In the genomic region with DNA sequence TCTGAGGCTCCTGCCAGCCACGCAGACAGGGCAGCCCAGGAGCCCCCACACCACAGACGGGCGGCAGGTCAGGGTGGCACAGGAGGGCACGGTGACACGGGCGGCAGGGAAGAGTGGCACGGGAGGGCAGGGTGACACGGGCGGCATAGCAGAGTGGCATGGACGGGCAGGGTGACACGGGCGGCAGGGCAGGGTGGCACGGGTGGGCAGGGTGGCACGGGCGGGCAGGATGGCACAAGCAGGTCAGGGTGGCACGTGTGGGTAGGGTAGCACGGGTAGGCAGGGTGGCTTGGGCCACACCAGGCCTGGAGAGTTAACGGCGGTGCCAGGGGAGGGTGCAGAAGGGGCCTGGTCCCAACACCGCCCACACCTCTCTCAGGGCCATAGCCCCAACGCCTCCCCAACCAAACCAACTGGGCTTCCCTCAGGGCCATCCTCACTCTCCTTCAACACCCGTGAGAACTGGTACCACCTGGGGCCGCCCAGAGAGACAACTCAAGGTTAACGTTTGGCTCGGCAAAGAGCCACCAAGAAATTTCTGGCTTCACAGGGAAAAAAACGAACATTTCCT, we compare ENCODE assay signal across 9 cellular contexts. TPM values are rescaled to one million over a fixed set of nuclear protein-coding genes. Genes with fewer than 3 reads are reported as not detected.
DNase-seq lines count a peak whose midpoint lies in the region; ATAC-seq, FAIRE-seq and TF ChIP-seq lines count a peak whose summit lies in the region.
"Had no signal": no experiment of that assay in that cellular context is flagged by ENCODE, and none has a peak within 500 bp of the region (broad histone marks: within the 10 kb centered on the region; RNA-seq: fewer than 3 reads in every experiment).

No MANE protein-coding gene starts in this region.

- FAIRE-seq in GM12891 (lab: Jason Lieb, UNC), result no peak

- peak overlapping the region; percentile 98; the same call in 1 of the 2 replicates for H3K4me3 ChIP-seq in BLaER1

- peak overlapping the region in 3 of 4 donors; percentile 90 to 94 (median 93) for H3K4me3 Mint-ChIP-seq in IgD-negative memory B cell
- H3K4me3 Mint-ChIP-seq in chondrocyte (ENCODE audit: unreplicated experiment), result no peak overlapping the region
- peak overlapping the region; percentile 86 for H3K4me3 Mint-ChIP-seq in nephron progenitor cell

- H3K27me3 ChIP-seq in BLaER1, result no peaks in the 10 kb centered on the region

- peaks cover 1% of the 10 kb centered on the region; the same call in 1 of the 2 replicates for H3K9me3 ChIP-seq in BLaER1

- peak overlapping the region; percentile 99 for H3K4me2 ChIP-seq in BLaER1

- TF ChIP-seq POLR2A in GM12891 (IDR thresholded peaks at IDR 0.05; ENCODE audit: low read depth, low read length), result no peak

- no peaks in the 10 kb centered on the region for H3K36me3 Mint-ChIP-seq in IgD-negative memory B cell
- H3K36me3 Mint-ChIP-seq in chondrocyte (ENCODE audit: low read depth), result peaks cover under 1% of the 10 kb centered on the region
- peaks cover 19% of the 10 kb centered on the region for H3K36me3 Mint-ChIP-seq in nephron progenitor cell (ENCODE audit: low read depth)

- H3K36me3 ChIP-seq in BLaER1, result peaks cover 40% of the 10 kb centered on the region

- ATAC-seq in GM19035 (IDR thresholded peaks at IDR 0.05; ENCODE audit: unreplicated experiment) (no peak), GM18870 (IDR thresholded peaks at IDR 0.05; ENCODE audit: unreplicated experiment) (no peak)

- H3K4me1 Mint-ChIP-seq in IgD-negative memory B cell (peaks cover 18 to 47% (median 35%) of the 10 kb centered on the region in 3 donors), chondrocyte (ENCODE audit: low read depth) (peaks cover 47% of the 10 kb centered on the region), nephron progenitor cell (peaks cover 40% of the 10 kb centered on the region)

- H3K9me3 Mint-ChIP-seq in IgD-negative memory B cell (no peaks in the 10 kb centered on the region), chondrocyte (ENCODE audit: low read depth) (no peaks in the 10 kb centered on the region), nephron progenitor cell (peaks cover 9% of the 10 kb centered on the region)

- H4K20me1 ChIP-seq in BLaER1, result peaks cover 75% of the 10 kb centered on the region

- H3K27me3 Mint-ChIP-seq in IgD-negative memory B cell, result no peaks in the 10 kb centered on the region
- H3K27me3 Mint-ChIP-seq in chondrocyte (ENCODE audit: low read depth), result no peaks in the 10 kb centered on the region
- H3K27me3 Mint-ChIP-seq in nephron progenitor cell (ENCODE audit: low read depth, poor library complexity), result no peaks in the 10 kb centered on the region

- H3K27ac Mint-ChIP-seq in IgD-negative memory B cell (peak overlapping the region in 2 of 3 donors; percentile 98), chondrocyte (ENCODE audit: unreplicated experiment) (peak overlapping the region; percentile 27), nephron progenitor cell (no peak overlapping the region)

- H3K27ac ChIP-seq in BLaER1, result peak overlapping the region; percentile 98

- TF ChIP-seq CTCF in chondrocyte (IDR thresholded peaks at IDR 0.05), result no peak
- no peak for TF ChIP-seq CTCF in nephron progenitor cell (IDR thresholded peaks at IDR 0.05)

- H3K9ac ChIP-seq in BLaER1, result peak overlapping the region; percentile 99

- peak; percentile 93 for DNase-seq in chondrocyte (ENCODE audit: low spot score)
- no peak for DNase-seq in nephron progenitor cell
- DNase-seq in NCI-H345 (lab: John Stamatoyannopoulos, UW), result no peak
- no peak for DNase-seq in GM12891 (ENCODE audit: insufficient read length, low spot score)
- DNase-seq: DMS53 had no signal

- peaks cover 62% of the 10 kb centered on the region for H3K4me1 ChIP-seq in BLaER1

TF ChIP-seq in GM12891, 5 proteins besides CTCF, POLR2A, EP300 and RAD21:
- TF ChIP-seq POU2F2 (IDR thresholded peaks at IDR 0.05; ENCODE audit: low read depth, low read length) (no peak), SPI1 (IDR thresholded peaks at IDR 0.05; ENCODE audit: low read depth, low read length) (no peak), PAX5 (IDR thresholded peaks at IDR 0.05; ENCODE audit: insufficient read depth, low read length, severe bottlenecking) (no peak), TAF1 (IDR thresholded peaks at IDR 0.05; ENCODE audit: low read depth, low read length) (no peak), POLR2AphosphoS5 (IDR thresholded peaks at IDR 0.05; ENCODE audit: low read depth, low read length) (no peak)

RNA-seq across cellular contexts. Expression of a gene that starts 3.4 kb away (rescaled TPM):
- 36.5 TPM for polyA plus RNA-seq in IgD-negative memory B cell
- total RNA-seq in chondrocyte, result 147 to 175 TPM (median 151 TPM) in 3 replicates
- polyA plus RNA-seq in GM12891 (2012; ENCODE audit: low read depth, missing spikeins), result 97.8 TPM

RNA-seq across cellular contexts. Expression of a gene that starts 44.1 kb away (rescaled TPM):
- polyA plus RNA-seq in IgD-negative memory B cell, result 67.1 TPM
- 54.4 to 62.6 TPM (median 56.3 TPM) in 3 replicates for total RNA-seq in chondrocyte
- polyA plus RNA-seq in GM12891 (2012; ENCODE audit: low read depth, missing spikeins), result 36.2 TPM
